ENCODE assay signal across 27 cellular contexts in the genomic region with DNA sequence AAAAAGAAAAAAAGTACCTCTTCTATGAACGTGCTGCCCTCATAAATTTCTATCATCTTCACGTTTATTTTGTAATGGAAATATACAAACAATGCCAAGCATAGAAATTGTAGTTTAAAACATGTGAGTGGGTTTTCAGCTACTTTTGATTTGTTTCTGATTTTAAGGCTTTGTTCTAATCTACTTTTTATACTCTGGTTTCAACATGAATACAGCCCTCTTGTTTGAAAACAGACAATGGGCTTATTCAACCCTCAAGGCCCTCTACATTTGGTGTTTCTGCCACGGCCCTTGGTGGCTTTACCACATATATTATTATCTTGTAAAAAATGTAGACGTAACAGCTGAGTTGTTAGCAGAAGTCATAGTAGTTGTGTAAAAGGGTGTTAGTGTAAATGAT.
DNase-seq lines count a peak whose midpoint lies in the region; ATAC-seq, FAIRE-seq and TF ChIP-seq lines count a peak whose summit lies in the region.
"Had no signal": no experiment of that assay in that cellular context is flagged by ENCODE, and none has a peak within 500 bp of the region (broad histone marks: within the 10 kb centered on the region; RNA-seq: fewer than 3 reads in every experiment).

No MANE protein-coding gene starts in this region.

- H3K27me3 Mint-ChIP-seq in MCF 10A (ENCODE audit: insufficient read depth, unreplicated experiment), result no peaks in the 10 kb centered on the region
- H3K27me3 Mint-ChIP-seq: activated naive CD4-positive, alpha-beta T cell treated with anti-CD3 and anti-CD28 coated beads, Interleukin-2, amount 50 U/mL, for 24 hours; CD4-positive, CD25-positive, alpha-beta regulatory T cell; stimulated activated naive CD8-positive, alpha-beta T cell treated with anti-CD3 and anti-CD28 coated beads, Interleukin-15, Interleukin-2, amounts not matched to agents 100 ng/mL and 50 ng/mL, for 24 hours had no signal

- no peaks in the 10 kb centered on the region for H3K27me3 ChIP-seq in breast epithelium
- H3K27me3 ChIP-seq in H1 (replicated peaks in 1 of 4; ENCODE audit: control insufficient read depth in 3 of 4, extremely low read depth in 1 of 4, insufficient read depth in 3 of 4, low read length in 3 of 4), result no peaks in the 10 kb centered on the region
- H3K27me3 ChIP-seq: SJSA1, tibial artery had no signal

- DNase-seq in breast epithelium (ENCODE audit: low spot score in 2 of 2) (no peak), MCF 10A (ENCODE audit: unreplicated experiment) (no peak), H1 (ENCODE audit: low read depth in 1 of 2, low spot score in 2 of 2) (no peak), midbrain (lab: John Stamatoyannopoulos, UW) (peak; percentile 22), substantia nigra (lab: John Stamatoyannopoulos, UW) (peak in 5 of 49 donors; percentile 1 to 17 (median 8)), RCC 7860 (ENCODE audit: low spot score) (no peak), G401 (ENCODE audit: low spot score) (no peak)
- DNase-seq in stimulated activated naive CD8-positive, alpha-beta T cell treated with anti-CD3 and anti-CD28 coated beads, Interleukin-15, Interleukin-2, amounts not matched to agents 100 U/mL and 50 U/mL, for 24 hours, result no peak
- DNase-seq: activated CD4-positive, alpha-beta T cell treated with anti-CD3 and anti-CD28 coated beads, Interleukin-2, amount 50 U/mL, for 4 hours; activated T-cell treated with anti-CD3 and anti-CD28 coated beads, Interleukin-2, amount 50 U/mL, for 72 hours; CD4-positive, CD25-positive, alpha-beta regulatory T cell; left ventricle myocardium inferior; NCI-H1417; NCI-H2081; NCI-H345; NCI-H774; posterior cingulate gyrus; T-cell; tibial artery had no signal

- TF ChIP-seq POLR2A in breast epithelium (IDR thresholded peaks at IDR 0.05), result no peak
- no peak for TF ChIP-seq POLR2A in H1 (IDR thresholded peaks at IDR 0.05; ENCODE audit: control extremely low read depth in 1 of 2, low read depth in 2 of 2, low read length in 2 of 2)

- peaks cover 4% of the 10 kb centered on the region for H3K79me1 ChIP-seq in H1 (ENCODE audit: low read depth, low read length)

- H3K4me3 Mint-ChIP-seq in MCF 10A (ENCODE audit: unreplicated experiment), result no peak overlapping the region
- H3K4me3 Mint-ChIP-seq: activated naive CD4-positive, alpha-beta T cell treated with anti-CD3 and anti-CD28 coated beads, Interleukin-2, amount 50 U/mL, for 24 hours; activated T-cell treated with anti-CD3 and anti-CD28 coated beads, Interleukin-2, amount 50 U/mL, for 72 hours; CD4-positive, CD25-positive, alpha-beta regulatory T cell; stimulated activated naive CD8-positive, alpha-beta T cell treated with anti-CD3 and anti-CD28 coated beads, Interleukin-15, Interleukin-2, amounts not matched to agents 100 ng/mL and 50 ng/mL, for 24 hours; T-cell had no signal

- BruUV-seq in MCF 10A (replicated peaks; lab: Mats Ljungman, UMichigan), result no TSS peak

- H3K23ac ChIP-seq in H1 (ENCODE audit: insufficient read length), result no peak overlapping the region

- H3K4me1 Mint-ChIP-seq in MCF 10A (ENCODE audit: insufficient read depth, unreplicated experiment), result peaks cover 26% of the 10 kb centered on the region
- H3K4me1 Mint-ChIP-seq: activated naive CD4-positive, alpha-beta T cell treated with anti-CD3 and anti-CD28 coated beads, Interleukin-2, amount 50 U/mL, for 24 hours; CD4-positive, CD25-positive, alpha-beta regulatory T cell; T-cell had no signal

- CTCF ChIA-PET in MCF 10A (lab: Yijun Ruan, JAX), result interaction anchor here (0.6 kb wide), 1 partner anchor 326 kb away, joined by 3 read pairs; no protein-coding TSS in a partner anchor
- CTCF ChIA-PET in H1 (lab: Charles Lee; ENCODE audit: partially characterized antibody), result interaction anchor here (0.7 to 0.8 kb wide), 3 partner anchors 10 to 80 kb away, joined by 3 read pairs; no protein-coding TSS in a partner anchor

- intact Hi-C loops in breast epithelium (cut with DNase I; ENCODE audit: low total_unique reads) (no loop called here), MCF 10A (cut with micrococcal nuclease) (loop anchor here (10.0 kb wide), 1 partner anchor 1077 kb away; no protein-coding TSS in a partner anchor)

- H3K27ac ChIP-seq in breast epithelium, result peak overlapping the region; percentile 48 to 55
- no peak overlapping the region for H3K27ac ChIP-seq in H1 (ENCODE audit: low read depth, low read length)
- peak overlapping the region; percentile 23 for H3K27ac ChIP-seq in substantia nigra (ENCODE audit: low read depth, low read length, poor library complexity, severe bottlenecking)
- H3K27ac ChIP-seq: 22Rv1, left ventricle myocardium inferior, SJSA1, tibial artery had no signal

- H3K4me1 ChIP-seq in breast epithelium (no peaks in the 10 kb centered on the region), H1 (replicated peaks in 1 of 4; ENCODE audit: control insufficient read depth in 3 of 4, insufficient read depth in 4 of 4, low read length in 3 of 4) (peaks cover 3 to 43% (median 20%) of the 10 kb centered on the region in 4 experiments)
- H3K4me1 ChIP-seq: tibial artery had no signal

- H3K4me2 ChIP-seq in H1 (ENCODE audit: insufficient read depth in 1 of 2, low read depth in 2 of 2, low read length in 2 of 2), result peak overlapping the region in 1 of 2 experiments; percentile 51; a peak in 1 of 4 replicates

- H3K9me3 ChIP-seq in breast epithelium (no peaks in the 10 kb centered on the region), H1 (ENCODE audit: insufficient read depth in 2 of 2, low read depth in 1 of 2, low read length in 1 of 2) (no peaks in the 10 kb centered on the region)
- H3K9me3 ChIP-seq: left ventricle myocardium inferior, SJSA1, tibial artery had no signal

- peak overlapping the region; percentile 40; the same call in 1 of the 2 replicates for H2BK20ac ChIP-seq in H1 (ENCODE audit: low read length)

- no peak overlapping the region for H2AK5ac ChIP-seq in H1 (ENCODE audit: low read depth, low read length)

- H3K36me3 ChIP-seq in breast epithelium (no peaks in the 10 kb centered on the region), H1 (ENCODE audit: control insufficient read depth in 2 of 4, insufficient read depth in 4 of 4, low read length in 3 of 4) (peaks cover 0 to 3% (median 0%) of the 10 kb centered on the region in 4 experiments; a peak in 1 of 8 replicates)
- H3K36me3 ChIP-seq: left ventricle myocardium inferior, SJSA1, tibial artery had no signal

- no peaks in the 10 kb centered on the region for H3K23me2 ChIP-seq in H1 (ENCODE audit: low read depth, low read length)

- FAIRE-seq in H1 (lab: Jason Lieb, UNC) (no peak), RCC 7860 (lab: Jason Lieb, UNC) (no peak)
- FAIRE-seq: D721Med, GM12878, islet of Langerhans, K562 had no signal

- peak overlapping the region; percentile 9; the same call in 1 of the 2 replicates for H3K18ac ChIP-seq in H1 (ENCODE audit: extremely low read depth, low read length)

- no peak overlapping the region for H2BK12ac ChIP-seq in H1 (ENCODE audit: low read depth, low read length)

- no peak overlapping the region for H3K27ac Mint-ChIP-seq in MCF 10A (ENCODE audit: low read depth, unreplicated experiment)
- H3K27ac Mint-ChIP-seq: activated naive CD4-positive, alpha-beta T cell treated with anti-CD3 and anti-CD28 coated beads, Interleukin-2, amount 50 U/mL, for 24 hours; activated T-cell treated with anti-CD3 and anti-CD28 coated beads, Interleukin-2, amount 50 U/mL, for 72 hours; CD4-positive, CD25-positive, alpha-beta regulatory T cell; stimulated activated naive CD8-positive, alpha-beta T cell treated with anti-CD3 and anti-CD28 coated beads, Interleukin-15, Interleukin-2, amounts not matched to agents 100 ng/mL and 50 ng/mL, for 24 hours; T-cell had no signal

- peak overlapping the region; percentile 87 for H3K4ac ChIP-seq in H1 (replicated peaks; ENCODE audit: insufficient read length, low read depth, low read length)

- H2AFZ ChIP-seq in H1 (ENCODE audit: low read length), result no peak overlapping the region

- no peaks in the 10 kb centered on the region for H3K9me3 Mint-ChIP-seq in MCF 10A (ENCODE audit: unreplicated experiment)
- H3K9me3 Mint-ChIP-seq: activated naive CD4-positive, alpha-beta T cell treated with anti-CD3 and anti-CD28 coated beads, Interleukin-2, amount 50 U/mL, for 24 hours; CD4-positive, CD25-positive, alpha-beta regulatory T cell; stimulated activated naive CD8-positive, alpha-beta T cell treated with anti-CD3 and anti-CD28 coated beads, Interleukin-15, Interleukin-2, amounts not matched to agents 100 ng/mL and 50 ng/mL, for 24 hours; T-cell had no signal

- no peak overlapping the region for H3K56ac ChIP-seq in H1 (replicated peaks; ENCODE audit: insufficient read length, low read depth, low read length)

- POLR2A ChIA-PET in MCF 10A (lab: Yijun Ruan, JAX) (interaction anchor here (0.7 to 1.5 kb wide), 3 partner anchors 15 to 1205 kb away, joined by 3 to 4 read pairs (median 3); a partner anchor contains a TSS), H1 (lab: Charles Lee; ENCODE audit: partially characterized antibody) (interaction anchor here (1.2 to 2.5 kb wide), 3 partner anchors 12 to 153 kb away, joined by 3 to 6 read pairs (median 6); no protein-coding TSS in a partner anchor)

- TF ChIP-seq RAD21 in H1 (IDR thresholded peaks at IDR 0.05 in 1 of 2, conservative IDR thresholded peaks at IDR 0.05 in 1 of 2; ENCODE audit: low read depth in 2 of 2, low read length in 2 of 2), result no peak

- H2BK5ac ChIP-seq in H1 (ENCODE audit: low read depth, low read length), result peak overlapping the region; percentile 41; the same call in 1 of the 2 replicates

- in situ Hi-C loops in G401 (cut with HindIII; ENCODE audit: low sequenced_read_pairs), result no loop called here

- no peak overlapping the region for H3K9ac ChIP-seq in H1 (replicated peaks in 1 of 4; ENCODE audit: extremely low read depth in 1 of 4, low read depth in 3 of 4, low read length in 3 of 4)

- no peak overlapping the region for H4K8ac ChIP-seq in H1 (ENCODE audit: extremely low read depth, insufficient read depth, low read length)

- H2BK120ac ChIP-seq in H1 (replicated peaks; ENCODE audit: low read depth, low read length), result no peak overlapping the region

- TF ChIP-seq CTCF in breast epithelium (IDR thresholded peaks at IDR 0.05) (no peak), MCF 10A (IDR thresholded peaks at IDR 0.05; ENCODE audit: unreplicated experiment) (no peak), H1 (IDR thresholded peaks at IDR 0.05; ENCODE audit: control extremely low read depth in 1 of 3, insufficient read depth in 1 of 3, low read depth in 1 of 3, low read length in 3 of 3) (no peak)

- no peak for ATAC-seq in stimulated activated naive CD8-positive, alpha-beta T cell treated with anti-CD3 and anti-CD28 coated beads, Interleukin-15, Interleukin-2, amounts not matched to agents 100 U/mL and 50 U/mL, for 24 hours
- ATAC-seq: activated T-cell treated with anti-CD3 and anti-CD28 coated beads, Interleukin-2, amount 50 U/mL, for 72 hours; K562; T-cell had no signal

- no peak for TF ChIP-seq EP300 in H1 (IDR thresholded peaks at IDR 0.05; ENCODE audit: borderline replicate concordance in 1 of 2, low read depth in 2 of 2, low read length in 2 of 2)

- no peak overlapping the region for H4K91ac ChIP-seq in H1 (replicated peaks; ENCODE audit: insufficient read length, low read length)

- no peak overlapping the region for H3K14ac ChIP-seq in H1 (ENCODE audit: insufficient read length)

- H4K20me1 ChIP-seq in H1 (replicated peaks in 1 of 2; ENCODE audit: control insufficient read depth in 1 of 2, insufficient read depth in 2 of 2, low read length in 2 of 2), result peaks cover 0 to 5% of the 10 kb centered on the region in 2 experiments

- H3K36me3 Mint-ChIP-seq in MCF 10A (ENCODE audit: insufficient read depth, unreplicated experiment), result no peaks in the 10 kb centered on the region
- H3K36me3 Mint-ChIP-seq: activated naive CD4-positive, alpha-beta T cell treated with anti-CD3 and anti-CD28 coated beads, Interleukin-2, amount 50 U/mL, for 24 hours; CD4-positive, CD25-positive, alpha-beta regulatory T cell; T-cell had no signal

- 77% methylated on average over 4 of the region's 4 CpGs; no CpG with 5 or more reads in 1 of the 2 experiments for WGBS in H1 (ENCODE audit: extremely low coverage in 1 of 2, insufficient coverage in 1 of 2, insufficient read length in 1 of 2, insufficient replicate concordance in 2 of 2, low coverage in 1 of 2, low lambda C conversion rate in 2 of 2, missing lambda C conversion rate in 1 of 2), 2 experiments

- peaks cover 16 to 96% of the 10 kb centered on the region in 2 experiments for H3K79me2 ChIP-seq in H1 (ENCODE audit: control insufficient read depth in 1 of 2, insufficient read depth in 2 of 2, low read length in 2 of 2)

- no peak overlapping the region for H2BK15ac ChIP-seq in H1 (ENCODE audit: low read length)

- H3K4me3 ChIP-seq in breast epithelium (no peak overlapping the region), H1 (ENCODE audit: extremely low read depth in 1 of 4, insufficient read depth in 2 of 4, low read depth in 3 of 4, low read length in 4 of 4) (no peak overlapping the region)
- H3K4me3 ChIP-seq: GM12878, K562, left ventricle myocardium inferior, SJSA1, tibial artery had no signal

- H4K5ac ChIP-seq in H1 (ENCODE audit: insufficient read length, low read depth, low read length), result no peak overlapping the region
